16 cellular contexts compared by ENCODE assay signal in the genomic region with DNA sequence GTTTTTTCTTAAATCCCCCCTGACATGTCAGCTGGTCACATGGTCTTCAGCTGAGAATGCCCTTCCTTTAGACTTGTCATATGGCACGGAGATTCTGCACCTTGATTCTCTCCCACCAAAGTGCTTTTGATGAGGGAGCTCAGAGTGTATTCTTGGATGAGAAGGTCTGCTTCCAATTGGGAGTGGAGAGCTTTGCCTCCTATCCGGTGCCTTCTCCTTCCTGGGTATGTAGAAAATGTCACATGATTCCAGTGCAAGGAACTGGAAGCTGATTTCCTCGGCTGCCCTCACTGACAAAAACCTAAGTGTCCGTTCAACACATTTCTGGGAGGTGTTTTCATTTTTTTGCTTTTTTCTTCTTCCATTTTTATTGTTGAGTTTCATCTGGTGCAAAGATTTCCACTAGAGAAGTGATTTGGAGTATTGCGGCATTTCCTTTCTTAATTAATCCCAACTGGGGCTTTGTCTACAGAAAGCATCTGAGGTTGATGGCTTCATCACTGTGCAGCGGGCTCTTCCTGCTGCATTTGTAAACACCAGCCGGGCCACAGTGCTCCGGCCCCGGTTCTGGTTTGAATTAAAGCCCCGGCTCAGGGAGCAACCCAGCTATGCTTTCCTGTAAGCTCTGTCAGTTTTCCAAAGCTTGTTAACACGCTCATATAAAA.
DNase-seq lines count a peak whose midpoint lies in the region; ATAC-seq and TF ChIP-seq lines count a peak whose summit lies in the region.
"Had no signal": no experiment of that assay in that cellular context is flagged by ENCODE, and none has a peak within 500 bp of the region (broad histone marks: within the 10 kb centered on the region; RNA-seq: fewer than 3 reads in every experiment).

No MANE protein-coding gene starts in this region.

- no peak overlapping the region for H3K4ac ChIP-seq in IMR-90 (ENCODE audit: low read depth, low read length)

- H4K20me1 ChIP-seq in IMR-90 (ENCODE audit: insufficient read depth, low read length) = no peaks in the 10 kb centered on the region

- no peak overlapping the region for H3K9ac ChIP-seq in IMR-90 (ENCODE audit: low read depth, low read length)

- ATAC-seq in IMR-90 (ENCODE audit: low read depth) = peak; percentile 35; the same call in 1 of the 2 replicates
- no peak for ATAC-seq in left colon
- ATAC-seq in GM18861 (IDR thresholded peaks at IDR 0.05; ENCODE audit: unreplicated experiment) = no peak
- ATAC-seq: activated naive CD8-positive, alpha-beta T cell treated with anti-CD3 and anti-CD28 coated beads, Interleukin-2, amount 50 U/mL, for 24 hours; activated T-cell treated with anti-CD3 and anti-CD28 coated beads, Interleukin-2, amount 50 U/mL, for 72 hours; Right ventricle myocardium inferior had no signal

- H3K23ac ChIP-seq in IMR-90 (ENCODE audit: low read depth, low read length) = no peak overlapping the region

- H3K4me2 ChIP-seq in IMR-90 (ENCODE audit: low read depth, low read length) = peak overlapping the region; percentile 55

- no peak overlapping the region for H2BK120ac ChIP-seq in IMR-90 (ENCODE audit: low read depth, low read length)

- H2AFZ ChIP-seq in IMR-90 (replicated peaks; ENCODE audit: low read length, poor library complexity) = no peak overlapping the region

- H3K4me3 ChIP-seq in AG04449 (ENCODE audit: low read depth, low read length) = peak overlapping the region; percentile 24
- no peak overlapping the region for H3K4me3 ChIP-seq in IMR-90 (ENCODE audit: insufficient read depth, low read depth, low read length)
- peak overlapping the region in 1 of 3 donors; percentile 52 for H3K4me3 ChIP-seq in breast epithelium

- no peaks in the 10 kb centered on the region for H3K9me3 ChIP-seq in IMR-90 (ENCODE audit: control insufficient read depth, insufficient read depth, low read length)
- H3K9me3 ChIP-seq in breast epithelium = no peaks in the 10 kb centered on the region

- no peak overlapping the region for H3K14ac ChIP-seq in IMR-90 (replicated peaks; ENCODE audit: low read depth, low read length)

- no peak overlapping the region for H4K8ac ChIP-seq in IMR-90 (ENCODE audit: low read depth in 2 of 2, low read length in 2 of 2)

- peaks cover 12% of the 10 kb centered on the region for H3K4me1 Mint-ChIP-seq in mesothelial cell of epicardium
- H3K4me1 Mint-ChIP-seq: activated naive CD8-positive, alpha-beta T cell treated with anti-CD3 and anti-CD28 coated beads, Interleukin-2, amount 50 U/mL, for 24 hours had no signal

- H4K91ac ChIP-seq in IMR-90 (ENCODE audit: insufficient read depth, low read depth, low read length) = no peak overlapping the region

- no peaks in the 10 kb centered on the region for H3K9me3 Mint-ChIP-seq in mesothelial cell of epicardium

- H2BK20ac ChIP-seq in IMR-90 (ENCODE audit: low read depth, low read length) = no peak overlapping the region

- H3K18ac ChIP-seq in IMR-90 (ENCODE audit: low read depth, low read length) = no peak overlapping the region

- no peak for TF ChIP-seq RAD21 in IMR-90 (IDR thresholded peaks at IDR 0.05; ENCODE audit: low read length)

- H3K27me3 Mint-ChIP-seq in mesothelial cell of epicardium (ENCODE audit: low read depth) = peaks cover 29% of the 10 kb centered on the region

- TF ChIP-seq CTCF in AG04449 (IDR thresholded peaks at IDR 0.05; ENCODE audit: insufficient read depth, low read length, missing control alignments) = no peak
- no peak for TF ChIP-seq CTCF in IMR-90 (conservative IDR thresholded peaks at IDR 0.05; ENCODE audit: low read depth, low read length)
- no peak for TF ChIP-seq CTCF in breast epithelium (IDR thresholded peaks at IDR 0.05)
- TF ChIP-seq CTCF in mesothelial cell of epicardium (IDR thresholded peaks at IDR 0.05; ENCODE audit: unreplicated experiment) = no peak

- H4K5ac ChIP-seq in IMR-90 (ENCODE audit: low read depth, low read length) = no peak overlapping the region

- H3K27me3 ChIP-seq in IMR-90 (ENCODE audit: control insufficient read depth, insufficient read depth, low read length) (peaks cover 11% of the 10 kb centered on the region), breast epithelium (no peaks in the 10 kb centered on the region)

- no peak for DNase-seq in AG04449 (ENCODE audit: low read depth, low spot score)
- peak; percentile 2 for DNase-seq in IMR-90
- DNase-seq in breast epithelium (ENCODE audit: low spot score in 2 of 2) = no peak
- DNase-seq in mesothelial cell of epicardium (ENCODE audit: low spot score in 2 of 2, unreplicated experiment in 2 of 2) = no peak
- no peak for DNase-seq in left colon
- no peak for DNase-seq in NCI-H774 (lab: John Stamatoyannopoulos, UW)
- DNase-seq in A172 (ENCODE audit: low spot score) = no peak
- DNase-seq: activated CD4-positive, alpha-beta memory T cell treated with anti-CD3 and anti-CD28 coated beads for 36 hours; activated naive CD8-positive, alpha-beta T cell treated with anti-CD3 and anti-CD28 coated beads, Interleukin-2, amount 50 U/mL, for 24 hours; activated T-cell treated with anti-CD3 and anti-CD28 coated beads, Interleukin-2, amount 50 U/mL, for 72 hours; Karpas-422; NCI-H187; NCI-H526 treated with DMSO at 0.1 percent for 48 hours; stimulated activated naive CD4-positive, alpha-beta T cell had no signal

- no peak overlapping the region for H3K4me3 Mint-ChIP-seq in mesothelial cell of epicardium
- H3K4me3 Mint-ChIP-seq: activated CD4-positive, alpha-beta memory T cell treated with anti-CD3 and anti-CD28 coated beads for 36 hours; activated naive CD8-positive, alpha-beta T cell treated with anti-CD3 and anti-CD28 coated beads, Interleukin-2, amount 50 U/mL, for 24 hours; activated T-cell treated with anti-CD3 and anti-CD28 coated beads, Interleukin-2, amount 50 U/mL, for 72 hours had no signal

- POLR2A ChIA-PET in AG04449 (lab: Yijun Ruan, JAX) (interaction anchor here (0.9 to 1.3 kb wide), 2 partner anchors 38 to 190 kb away, joined by 3 read pairs; no protein-coding TSS in a partner anchor), IMR-90 (lab: Charles Lee; ENCODE audit: unreplicated experiment) (no interaction called here)

- intact Hi-C loops in IMR-90 (cut with micrococcal nuclease) (no loop called here), breast epithelium (cut with DNase I; ENCODE audit: low total_unique reads) (no loop called here), left colon (cut with DNase I, micrococcal nuclease) (no loop called here)

- no TSS peak for BruUV-seq in IMR-90 (replicated peaks; lab: Mats Ljungman, UMichigan)

- in situ Hi-C loops in IMR-90 (cut with MboI; ENCODE audit: low sequenced_read_pairs) = no loop called here

- TF ChIP-seq POLR2A in IMR-90 (IDR thresholded peaks at IDR 0.05; ENCODE audit: low read depth, low read length) (no peak), breast epithelium (IDR thresholded peaks at IDR 0.05) (no peak)

- H2BK5ac ChIP-seq in IMR-90 (ENCODE audit: low read depth, low read length, poor library complexity, severe bottlenecking) = no peak overlapping the region

- H3K79me1 ChIP-seq in IMR-90 (ENCODE audit: low read depth in 1 of 2, low read length in 2 of 2) = no peaks in the 10 kb centered on the region

- peak overlapping the region; percentile 23 for H3K27ac Mint-ChIP-seq in mesothelial cell of epicardium
- H3K27ac Mint-ChIP-seq: activated CD4-positive, alpha-beta memory T cell treated with anti-CD3 and anti-CD28 coated beads for 36 hours; activated naive CD8-positive, alpha-beta T cell treated with anti-CD3 and anti-CD28 coated beads, Interleukin-2, amount 50 U/mL, for 24 hours; activated T-cell treated with anti-CD3 and anti-CD28 coated beads, Interleukin-2, amount 50 U/mL, for 72 hours had no signal

- H2BK15ac ChIP-seq in IMR-90 (ENCODE audit: low read depth, low read length) = no peak overlapping the region

- H2AK5ac ChIP-seq in IMR-90 (ENCODE audit: low read depth, low read length) = no peak overlapping the region

- no peak overlapping the region for H2AK9ac ChIP-seq in IMR-90 (replicated peaks; ENCODE audit: low read depth, low read length, poor library complexity)

- H3K36me3 ChIP-seq in IMR-90 (ENCODE audit: control insufficient read depth, insufficient read depth, low read length) = no peaks in the 10 kb centered on the region
- H3K36me3 ChIP-seq in breast epithelium = no peaks in the 10 kb centered on the region

- no peak overlapping the region for H3K56ac ChIP-seq in IMR-90 (ENCODE audit: extremely low read depth, insufficient read depth, low read length)

- no peaks in the 10 kb centered on the region for H3K4me1 ChIP-seq in IMR-90 (ENCODE audit: control insufficient read depth, insufficient read depth, low read length)
- no peaks in the 10 kb centered on the region for H3K4me1 ChIP-seq in breast epithelium

- H3K27ac ChIP-seq in IMR-90 (ENCODE audit: insufficient read depth, low read length) = no peak overlapping the region
- peak overlapping the region; percentile 84 to 91 for H3K27ac ChIP-seq in breast epithelium

- CTCF ChIA-PET in AG04449 (lab: Yijun Ruan, JAX) = interaction anchor here (1.0 to 2.5 kb wide), 3 partner anchors 22 to 196 kb away, joined by 3 to 9 read pairs (median 4); no protein-coding TSS in a partner anchor
- CTCF ChIA-PET in IMR-90 (lab: Yijun Ruan, JAX) = interaction anchor here (0.6 kb wide), 1 partner anchor 300 kb away, joined by 3 read pairs; no protein-coding TSS in a partner anchor

- dilution Hi-C loops in IMR-90 (cut with HindIII; ENCODE audit: low sequenced_read_pairs, unreplicated experiment) = no loop called here

- H3K36me3 Mint-ChIP-seq in mesothelial cell of epicardium = no peaks in the 10 kb centered on the region
- H3K36me3 Mint-ChIP-seq: activated CD4-positive, alpha-beta memory T cell treated with anti-CD3 and anti-CD28 coated beads for 36 hours had no signal

- H3K9me1 ChIP-seq in IMR-90 (ENCODE audit: insufficient read depth, low read length) = no peaks in the 10 kb centered on the region

- 20% methylated on average over 5 of the region's 11 CpGs; no CpG with 5 or more reads in 1 of the 2 experiments for WGBS in IMR-90 (ENCODE audit: extremely low coverage in 2 of 2, insufficient read length in 1 of 2), 2 experiments

TF ChIP-seq in IMR-90, 13 proteins besides CTCF, POLR2A, EP300 and RAD21:
- no peak for TF ChIP-seq NFE2L2 (IDR thresholded peaks at IDR 0.05; ENCODE audit: low read depth, low read length)
- TF ChIP-seq MAFK (IDR thresholded peaks at IDR 0.05; ENCODE audit: low read depth, low read length) = no peak
- no peak for TF ChIP-seq MAZ (IDR thresholded peaks at IDR 0.05; ENCODE audit: borderline replicate concordance, low read depth, low read length)
- TF ChIP-seq RFX5 (IDR thresholded peaks at IDR 0.05; ENCODE audit: low read depth, low read length) = no peak
TF ChIP-seq in IMR-90: peak in this region for 0.
